13 cellular contexts compared by ENCODE assay signal in genomic region chr9:95085861-95086563, GRCh38.
DNase-seq lines count a peak whose midpoint lies in the region; ATAC-seq and TF ChIP-seq lines count a peak whose summit lies in the region.
"Had no signal": no experiment of that assay in that cellular context is flagged by ENCODE, and none has a peak within 500 bp of the region (broad histone marks: within the 10 kb centered on the region; RNA-seq: fewer than 3 reads in every experiment).

No MANE protein-coding gene starts in this region.

- no peaks in the 10 kb centered on the region for H3K27me3 Mint-ChIP-seq in nephron (ENCODE audit: low read depth)
- H3K27me3 Mint-ChIP-seq in activated T-helper 17 cell treated with anti-CD3 and anti-CD28 coated beads, Interleukin-2, amount 50 U/mL, for 72 hours, result no peaks in the 10 kb centered on the region
- H3K27me3 Mint-ChIP-seq: activated CD8-positive, alpha-beta memory T cell treated with anti-CD3 and anti-CD28 coated beads, Interleukin-2, amount 10 ng/mL, durations not matched to agents 7 days and 5 days; activated naive CD8-positive, alpha-beta T cell treated with anti-CD3 and anti-CD28 coated beads, Interleukin-2, amount 50 U/mL, for 24 hours had no signal

- TF ChIP-seq CTCF in nephron (IDR thresholded peaks at IDR 0.05; ENCODE audit: unreplicated experiment in 3 of 3), result no peak

- ATAC-seq in activated T-helper 17 cell treated with anti-CD3 and anti-CD28 coated beads, Interleukin-2, amount 50 U/mL, for 72 hours (replicated peaks), result no peak
- ATAC-seq: activated CD8-positive, alpha-beta memory T cell treated with anti-CD3 and anti-CD28 coated beads, Interleukin-2, amount 10 ng/mL, durations not matched to agents 7 days and 5 days; activated naive CD8-positive, alpha-beta T cell treated with anti-CD3 and anti-CD28 coated beads, Interleukin-2, amount 50 U/mL, for 24 hours had no signal

- H3K9ac ChIP-seq in stomach smooth muscle (ENCODE audit: low read length in 2 of 2), result peak overlapping the region in 1 of 2 donors; percentile 13

- peak overlapping the region; percentile 81 to 90 for H3K27ac ChIP-seq in esophagus (ENCODE audit: low read depth in 2 of 2, low read length in 1 of 2)
- peak overlapping the region; percentile 84 for H3K27ac ChIP-seq in stomach smooth muscle (ENCODE audit: low read length)

- H3K4me3 Mint-ChIP-seq in nephron, result no peak overlapping the region
- H3K4me3 Mint-ChIP-seq in activated T-helper 17 cell treated with anti-CD3 and anti-CD28 coated beads, Interleukin-2, amount 50 U/mL, for 72 hours, result no peak overlapping the region
- H3K4me3 Mint-ChIP-seq: activated CD8-positive, alpha-beta memory T cell treated with anti-CD3 and anti-CD28 coated beads, Interleukin-2, amount 10 ng/mL, durations not matched to agents 7 days and 5 days; activated naive CD8-positive, alpha-beta T cell treated with anti-CD3 and anti-CD28 coated beads, Interleukin-2, amount 50 U/mL, for 24 hours had no signal

- 43 to 65% methylated on average over 40 of the region's 40 CpGs for WGBS in esophagus, 2 donors

- H3K27ac Mint-ChIP-seq in nephron, result peak overlapping the region; percentile 35 to 66 (median 60)
- no peak overlapping the region for H3K27ac Mint-ChIP-seq in activated T-helper 17 cell treated with anti-CD3 and anti-CD28 coated beads, Interleukin-2, amount 50 U/mL, for 72 hours
- H3K27ac Mint-ChIP-seq: activated CD8-positive, alpha-beta memory T cell treated with anti-CD3 and anti-CD28 coated beads, Interleukin-2, amount 10 ng/mL, durations not matched to agents 7 days and 5 days; activated naive CD8-positive, alpha-beta T cell treated with anti-CD3 and anti-CD28 coated beads, Interleukin-2, amount 50 U/mL, for 24 hours had no signal

- H3K9me3 ChIP-seq in esophagus (ENCODE audit: control insufficient read depth in 2 of 2, insufficient read depth in 1 of 2, low read depth in 1 of 2, low read length in 1 of 2) (peaks cover 0 to 3% of the 10 kb centered on the region in 2 donors), stomach smooth muscle (ENCODE audit: control insufficient read depth in 2 of 2, low read length in 2 of 2) (no peaks in the 10 kb centered on the region)

- H3K27me3 ChIP-seq in esophagus (ENCODE audit: control insufficient read depth in 1 of 2, insufficient read depth in 2 of 2, low read length in 2 of 2) (no peaks in the 10 kb centered on the region), stomach smooth muscle (ENCODE audit: control insufficient read depth in 1 of 2, insufficient read depth in 2 of 2, low read length in 2 of 2) (no peaks in the 10 kb centered on the region)

- no peak overlapping the region for H3K4me3 ChIP-seq in esophagus (ENCODE audit: low read depth in 1 of 2, low read length in 2 of 2)
- H3K4me3 ChIP-seq in stomach smooth muscle (ENCODE audit: low read length in 2 of 2), result peak overlapping the region in 1 of 2 donors; percentile 35

- peaks cover 16 to 57% of the 10 kb centered on the region in 2 donors for H3K4me1 ChIP-seq in esophagus (ENCODE audit: control insufficient read depth in 2 of 2, insufficient read depth in 2 of 2, low read length in 1 of 2)
- peaks cover 95% of the 10 kb centered on the region for H3K4me1 ChIP-seq in stomach smooth muscle (ENCODE audit: control insufficient read depth, insufficient read depth, low read length)

- DNase-seq in NCI-H2107 treated with DMSO at 0.1 percent for 48 hours (lab: John Stamatoyannopoulos, UW; ENCODE audit: unreplicated experiment) (peak; percentile 77), iPS-NIHi11 (ENCODE audit: low spot score) (no peak), COLO829 (ENCODE audit: low spot score) (no peak), retina (no peak)
- DNase-seq: activated CD8-positive, alpha-beta memory T cell treated with anti-CD3 and anti-CD28 coated beads, Interleukin-2, amount 10 ng/mL, durations not matched to agents 7 days and 5 days; activated naive CD8-positive, alpha-beta T cell treated with anti-CD3 and anti-CD28 coated beads, Interleukin-2, amount 50 U/mL, for 24 hours; dermis blood vessel endothelial cell; NCI-H2081; stimulated activated CD4-positive, alpha-beta T cell treated with anti-CD3 and anti-CD28 coated beads, Interleukin-12 subunit alpha, Interleukin-12 subunit beta, amount 100 ng/mL, for 4 hours had no signal

- no peaks in the 10 kb centered on the region for H3K9me3 Mint-ChIP-seq in nephron
- H3K9me3 Mint-ChIP-seq in activated T-helper 17 cell treated with anti-CD3 and anti-CD28 coated beads, Interleukin-2, amount 50 U/mL, for 72 hours, result no peaks in the 10 kb centered on the region
- H3K9me3 Mint-ChIP-seq: activated naive CD8-positive, alpha-beta T cell treated with anti-CD3 and anti-CD28 coated beads, Interleukin-2, amount 50 U/mL, for 24 hours had no signal

- peaks cover 7 to 47% of the 10 kb centered on the region in 2 donors for H3K36me3 ChIP-seq in esophagus (ENCODE audit: control insufficient read depth in 2 of 2, insufficient read depth in 2 of 2, low read length in 1 of 2)
- H3K36me3 ChIP-seq in stomach smooth muscle (ENCODE audit: control insufficient read depth in 2 of 2, insufficient read depth in 2 of 2, low read length in 2 of 2), result peaks cover 45 to 60% of the 10 kb centered on the region in 2 donors

- peaks cover 66% of the 10 kb centered on the region for H3K36me3 Mint-ChIP-seq in nephron (ENCODE audit: low read depth)
- H3K36me3 Mint-ChIP-seq in activated T-helper 17 cell treated with anti-CD3 and anti-CD28 coated beads, Interleukin-2, amount 50 U/mL, for 72 hours (ENCODE audit: low read depth), result no peaks in the 10 kb centered on the region
- H3K36me3 Mint-ChIP-seq: activated CD8-positive, alpha-beta memory T cell treated with anti-CD3 and anti-CD28 coated beads, Interleukin-2, amount 10 ng/mL, durations not matched to agents 7 days and 5 days had no signal

- peaks cover 57% of the 10 kb centered on the region for H3K4me1 Mint-ChIP-seq in nephron
- no peaks in the 10 kb centered on the region for H3K4me1 Mint-ChIP-seq in activated T-helper 17 cell treated with anti-CD3 and anti-CD28 coated beads, Interleukin-2, amount 50 U/mL, for 72 hours
- H3K4me1 Mint-ChIP-seq: activated naive CD8-positive, alpha-beta T cell treated with anti-CD3 and anti-CD28 coated beads, Interleukin-2, amount 50 U/mL, for 24 hours had no signal
